In the genomic region with DNA sequence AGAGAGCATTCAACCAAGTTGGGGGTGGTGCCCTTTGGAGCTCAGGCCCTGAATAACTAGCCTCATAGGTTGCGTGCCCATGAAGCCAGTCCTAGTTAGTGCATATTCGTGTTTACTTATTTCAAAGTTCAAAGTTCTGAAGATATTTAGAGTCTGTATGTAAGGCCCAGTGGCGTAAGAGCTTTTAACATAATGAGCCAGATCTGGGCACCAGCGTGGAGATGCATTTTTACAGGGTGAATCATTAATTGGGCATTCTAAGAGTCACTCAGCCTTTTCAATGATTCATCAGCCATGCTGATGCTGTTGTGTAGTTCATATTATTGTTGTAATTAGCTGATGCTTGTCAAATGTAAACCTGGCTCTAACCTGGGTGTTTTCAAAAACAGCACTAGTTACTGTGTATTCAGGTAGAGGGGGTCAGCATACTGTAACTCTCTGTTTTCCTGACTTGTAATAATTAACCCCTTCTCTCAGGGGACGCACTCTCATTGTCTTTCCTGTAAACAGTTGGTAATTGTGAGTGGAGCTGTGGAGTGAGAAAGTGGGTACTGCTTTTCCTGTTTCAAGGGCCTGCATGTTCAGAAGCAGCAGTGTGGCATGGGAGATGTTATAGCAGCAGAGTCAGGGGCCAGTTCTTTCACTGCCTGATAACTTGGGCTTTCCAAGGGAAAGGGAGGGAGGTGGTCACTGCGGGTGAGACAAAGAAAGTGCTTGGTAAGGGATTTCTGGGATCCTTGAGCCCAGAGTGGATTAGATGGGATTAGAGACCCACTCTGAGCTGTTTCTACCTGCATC, we compare ENCODE assay signal across 8 cellular contexts.
A peak's percentile ranks its signal among the peaks of the same experiment; 100 is the strongest.
DNase-seq lines count a peak whose midpoint lies in the region; ATAC-seq and TF ChIP-seq lines count a peak whose summit lies in the region.

No MANE protein-coding gene starts in this region.

- peaks cover 45% of the 10 kb centered on the region for H3K4me1 ChIP-seq in hepatocyte (ENCODE audit: insufficient read depth)
- H3K4me1 ChIP-seq in upper lobe of right lung: no peaks in the 10 kb centered on the region

- DNase-seq in SIG-M5 treated with dmso at 0.1 percent for 504 hours (lab: John Stamatoyannopoulos, UW; ENCODE audit: unreplicated experiment) (peak; percentile 11), SIG-M5 (lab: John Stamatoyannopoulos, UW) (no peak), hepatocyte (ENCODE audit: low spot score) (peak; percentile 86), upper lobe of right lung (no peak), NCI-H187 (lab: John Stamatoyannopoulos, UW) (no peak)
- no peak for DNase-seq in activated naive CD4-positive, alpha-beta T cell treated with Interleukin-2 at 50 U/mL for 16 hours

- H3K27me3 ChIP-seq in hepatocyte (no peaks in the 10 kb centered on the region), upper lobe of right lung (no peaks in the 10 kb centered on the region)

- no peaks in the 10 kb centered on the region for H4K20me1 ChIP-seq in hepatocyte (ENCODE audit: insufficient read depth, poor library complexity, severe bottlenecking)

- no peaks in the 10 kb centered on the region for H3K9me3 ChIP-seq in hepatocyte (ENCODE audit: low read depth)
- no peaks in the 10 kb centered on the region for H3K9me3 ChIP-seq in upper lobe of right lung

- no peak overlapping the region for H3K4me3 ChIP-seq in hepatocyte
- H3K4me3 ChIP-seq in upper lobe of right lung: no peak overlapping the region

- TF ChIP-seq CTCF in hepatocyte (IDR thresholded peaks at IDR 0.05; ENCODE audit: poor library complexity) (no peak), upper lobe of right lung (IDR thresholded peaks at IDR 0.05) (no peak)

- H3K36me3 ChIP-seq in hepatocyte (replicated peaks; ENCODE audit: insufficient read depth, low read depth): no peaks in the 10 kb centered on the region
- H3K36me3 ChIP-seq in upper lobe of right lung: no peaks in the 10 kb centered on the region

- peak; percentile 96 for ATAC-seq in SK-N-SH treated with all-trans-retinoic acid at 6 μM for 48 hours
- ATAC-seq in upper lobe of right lung: peak; percentile 85
- ATAC-seq in GM18868 (IDR thresholded peaks at IDR 0.05; ENCODE audit: unreplicated experiment): no peak

- intact Hi-C loops in upper lobe of right lung (cut with DNase I): no loop called here

- peak overlapping the region; percentile 41 for H3K4me2 ChIP-seq in hepatocyte

- 44% methylated on average over 6 of the region's 6 CpGs for WGBS in hepatocyte (ENCODE audit: low lambda C conversion rate, missing lambda C conversion rate)

- peak overlapping the region; percentile 50 for H3K27ac ChIP-seq in hepatocyte
- no peak overlapping the region for H3K27ac ChIP-seq in upper lobe of right lung

- no peaks in the 10 kb centered on the region for H3K9me2 ChIP-seq in hepatocyte (replicated peaks; ENCODE audit: insufficient read depth)

- no peak overlapping the region for H2AFZ ChIP-seq in hepatocyte

- no peaks in the 10 kb centered on the region for H3K79me2 ChIP-seq in hepatocyte

TF ChIP-seq in SK-N-SH treated with all-trans-retinoic acid at 6 μM for 48 hours, 23 proteins besides CTCF, POLR2A, EP300 and RAD21:
- TF ChIP-seq ZFP3 (CRISPR knock-in tag; IDR thresholded peaks at IDR 0.05) (no peak), ESRRG (CRISPR knock-in tag; IDR thresholded peaks at IDR 0.05) (no peak), ISL1 (CRISPR knock-in tag; IDR thresholded peaks at IDR 0.05) (peak; percentile 90)

Comparison
In these comparisons a context has a peak if more than half of its experiments do, and no peak if none do; other contexts are left out.
1. DNase-seq: peak in SIG-M5 treated with dmso at 0.1 percent for 504 hours (single experiment) and hepatocyte (single experiment); none in SIG-M5 (single experiment), upper lobe of right lung (single experiment), activated naive CD4-positive, alpha-beta T cell treated with Interleukin-2 at 50 U/mL for 16 hours (single experiment) and NCI-H187 (0 of 2).